In the genomic region with DNA sequence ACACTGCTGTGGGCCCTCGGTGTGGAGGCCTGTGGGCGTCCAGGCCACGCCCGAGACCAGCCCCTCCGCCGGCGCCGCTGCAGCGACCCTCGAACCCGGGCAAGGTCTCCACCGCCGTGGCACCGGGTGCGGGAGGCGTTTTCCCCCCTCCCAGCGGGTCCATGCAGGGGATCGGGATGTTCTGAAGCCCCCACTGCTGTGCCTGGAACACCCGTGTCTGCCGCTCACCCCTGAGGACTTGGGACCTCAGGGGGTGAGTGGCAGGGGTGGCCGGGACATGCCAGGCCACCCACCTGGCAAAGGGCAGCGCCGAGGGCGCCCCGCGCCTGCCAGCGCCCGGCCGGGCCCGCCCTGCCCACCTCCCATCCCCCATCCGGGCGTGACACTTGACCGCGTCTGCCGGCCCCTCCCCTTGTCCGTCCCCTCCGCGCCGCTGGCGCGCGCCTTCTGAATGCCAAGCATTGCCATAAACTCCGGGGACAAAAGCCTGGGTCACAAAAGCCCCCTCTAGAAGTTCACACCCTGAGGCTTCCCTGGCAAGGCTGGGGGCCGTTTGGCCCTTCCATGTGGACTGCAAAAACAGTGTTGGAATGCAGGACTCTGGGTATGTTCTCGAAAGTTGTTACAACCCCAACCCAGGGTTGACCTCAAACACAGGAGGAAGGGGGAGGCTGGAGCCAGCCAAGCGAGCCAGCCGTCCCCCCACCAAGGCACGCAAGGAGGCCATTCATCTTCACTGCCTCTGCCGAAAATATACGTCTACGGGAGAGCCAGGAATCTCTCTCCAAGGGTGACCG, we compare ENCODE assay signal across 8 cellular contexts. TPM values are rescaled to one million over a fixed set of nuclear protein-coding genes. Genes with fewer than 3 reads are reported as not detected.
A peak's percentile ranks its signal among the peaks of the same experiment; 100 is the strongest.
DNase-seq lines count a peak whose midpoint lies in the region; ATAC-seq and TF ChIP-seq lines count a peak whose summit lies in the region.

No MANE protein-coding gene starts in this region.

- peak overlapping the region; percentile 56 for H3K9ac ChIP-seq in mammary epithelial cell (ENCODE audit: insufficient read depth, low read length)

- H3K36me3 ChIP-seq in mammary epithelial cell (ENCODE audit: insufficient read depth, low read length) (no peaks in the 10 kb centered on the region), kidney epithelial cell (ENCODE audit: control insufficient read depth, insufficient read depth, low read length) (no peaks in the 10 kb centered on the region)

- TF ChIP-seq CTCF in RWPE1 (conservative IDR thresholded peaks at IDR 0.05; ENCODE audit: low read depth), result no peak
- TF ChIP-seq CTCF in mammary epithelial cell (conservative IDR thresholded peaks at IDR 0.05 in 1 of 2, IDR thresholded peaks at IDR 0.05 in 1 of 2; ENCODE audit: extremely low read depth in 1 of 2, insufficient read depth in 1 of 2, low read depth in 1 of 2, low read length in 2 of 2), result no peak
- no peak for TF ChIP-seq CTCF in kidney epithelial cell (IDR thresholded peaks at IDR 0.05; ENCODE audit: insufficient read depth, low read length, poor library complexity, severe bottlenecking)

- peak overlapping the region; percentile 89 for H3K4me2 ChIP-seq in mammary epithelial cell (ENCODE audit: insufficient read depth, low read depth, low read length)

- H3K27ac ChIP-seq in RWPE1 (peak overlapping the region; percentile 82), mammary epithelial cell (ENCODE audit: insufficient read depth, low read depth, low read length) (peak overlapping the region; percentile 46)

- H3K79me2 ChIP-seq in mammary epithelial cell (ENCODE audit: insufficient read depth, low read length), result peaks cover 36% of the 10 kb centered on the region

- POLR2A ChIA-PET in RWPE1 (lab: Yijun Ruan, JAX; ENCODE audit: low non-redundant PET), result interaction anchor here (1.1 kb wide), 1 partner anchor 202 kb away, joined by 4 read pairs; a partner anchor contains a TSS

- ATAC-seq in HG02884 (IDR thresholded peaks at IDR 0.05; ENCODE audit: unreplicated experiment), result peak; percentile 25
- no peak for ATAC-seq in HG03196 (IDR thresholded peaks at IDR 0.05; ENCODE audit: unreplicated experiment)

- H3K27me3 ChIP-seq in mammary epithelial cell (ENCODE audit: insufficient read depth, low read length) (no peaks in the 10 kb centered on the region), kidney epithelial cell (ENCODE audit: control insufficient read depth, insufficient read depth, low read length) (no peaks in the 10 kb centered on the region)

- H3K4me3 ChIP-seq in mammary epithelial cell (replicated peaks in 1 of 3; ENCODE audit: insufficient read depth in 1 of 3, low read depth in 2 of 3, low read length in 3 of 3) (peak overlapping the region; percentile 33 to 66 (median 60)), kidney epithelial cell (ENCODE audit: low read depth, low read length) (peak overlapping the region; percentile 43)

- TSS peak; percentile 71 for BruUV-seq in mammary epithelial cell (replicated peaks; lab: Mats Ljungman, UMichigan)

- peak; percentile 64 for DNase-seq in NCI-H2196 (lab: John Stamatoyannopoulos, UW; ENCODE audit: unreplicated experiment)
- no peak for DNase-seq in NCI-H2196 treated with DMSO at 0.1 percent for 48 hours (lab: John Stamatoyannopoulos, UW; ENCODE audit: unreplicated experiment)
- peak; percentile 20 for DNase-seq in RWPE1 (ENCODE audit: low spot score)
- DNase-seq in mammary epithelial cell, result no peak
- DNase-seq in kidney epithelial cell (ENCODE audit: low read depth), result peak; percentile 23
- peak; percentile 12 to 34 (median 24) for DNase-seq in stimulated activated CD4-positive, alpha-beta T cell treated with anti-CD3 and anti-CD28 coated beads, Interleukin-12 subunit alpha, Interleukin-12 subunit beta, amount 100 ng/mL, for 48 hours (ENCODE audit: low read depth in 2 of 3, low spot score in 1 of 3)

- in situ Hi-C loops in mammary epithelial cell (cut with MboI; ENCODE audit: low sequenced_read_pairs in 2 of 2), result no loop called here

- intact Hi-C loops in mammary epithelial cell (cut with micrococcal nuclease), result no loop called here

- no peaks in the 10 kb centered on the region for H3K4me1 ChIP-seq in mammary epithelial cell (ENCODE audit: insufficient read depth, low read length)

- peak overlapping the region; percentile 69 for H2AFZ ChIP-seq in mammary epithelial cell (ENCODE audit: low read depth, low read length)

- H4K20me1 ChIP-seq in mammary epithelial cell (ENCODE audit: insufficient read depth, low read length), result no peaks in the 10 kb centered on the region

- H3K9me3 ChIP-seq in mammary epithelial cell (replicated peaks; ENCODE audit: insufficient read depth, low read length), result no peaks in the 10 kb centered on the region

- 49% methylated on average over 8 of the region's 52 CpGs for WGBS in mammary epithelial cell (ENCODE audit: low coverage, missing lambda C conversion rate)

- CTCF ChIA-PET in RWPE1 (lab: Yijun Ruan, JAX) (interaction anchor here (0.6 kb wide), 1 partner anchor 126 kb away, joined by 3 read pairs; no protein-coding TSS in a partner anchor), mammary epithelial cell (lab: Charles Lee; ENCODE audit: low non-redundant PET) (interaction anchor here (0.5 kb wide), 1 partner anchor 281 kb away, joined by 8 read pairs; no protein-coding TSS in a partner anchor)

- dilution Hi-C loops in mammary epithelial cell (cut with HindIII; ENCODE audit: low sequenced_read_pairs), result no loop called here

RNA-seq across cellular contexts. Expression of gene KCNQ1OT1, which starts 0.8 kb away (rescaled TPM):
- 1 to 10 TPM in 1 of 2 donors, under 1 TPM in 1; 0.82 to 1.0 TPM for total RNA-seq in mammary epithelial cell
- 0.01 TPM for polyA plus RNA-seq in mammary epithelial cell
- polyA minus RNA-seq in mammary epithelial cell, result 0.67 TPM
- total RNA-seq in kidney epithelial cell, result 0.48 and 0.54 TPM in 2 replicates

Comparison
In these comparisons a context has a peak if more than half of its experiments do, and no peak if none do; other contexts are left out.
1. DNase-seq: peak in NCI-H2196 (single experiment), RWPE1 (single experiment), kidney epithelial cell (single experiment) and stimulated activated CD4-positive, alpha-beta T cell treated with anti-CD3 and anti-CD28 coated beads, Interleukin-12 subunit alpha, Interleukin-12 subunit beta, amount 100 ng/mL, for 48 hours (3 of 3); none in NCI-H2196 treated with DMSO at 0.1 percent for 48 hours (single experiment) and mammary epithelial cell (single experiment).